8 cellular contexts compared by ENCODE assay signal in the genomic region with DNA sequence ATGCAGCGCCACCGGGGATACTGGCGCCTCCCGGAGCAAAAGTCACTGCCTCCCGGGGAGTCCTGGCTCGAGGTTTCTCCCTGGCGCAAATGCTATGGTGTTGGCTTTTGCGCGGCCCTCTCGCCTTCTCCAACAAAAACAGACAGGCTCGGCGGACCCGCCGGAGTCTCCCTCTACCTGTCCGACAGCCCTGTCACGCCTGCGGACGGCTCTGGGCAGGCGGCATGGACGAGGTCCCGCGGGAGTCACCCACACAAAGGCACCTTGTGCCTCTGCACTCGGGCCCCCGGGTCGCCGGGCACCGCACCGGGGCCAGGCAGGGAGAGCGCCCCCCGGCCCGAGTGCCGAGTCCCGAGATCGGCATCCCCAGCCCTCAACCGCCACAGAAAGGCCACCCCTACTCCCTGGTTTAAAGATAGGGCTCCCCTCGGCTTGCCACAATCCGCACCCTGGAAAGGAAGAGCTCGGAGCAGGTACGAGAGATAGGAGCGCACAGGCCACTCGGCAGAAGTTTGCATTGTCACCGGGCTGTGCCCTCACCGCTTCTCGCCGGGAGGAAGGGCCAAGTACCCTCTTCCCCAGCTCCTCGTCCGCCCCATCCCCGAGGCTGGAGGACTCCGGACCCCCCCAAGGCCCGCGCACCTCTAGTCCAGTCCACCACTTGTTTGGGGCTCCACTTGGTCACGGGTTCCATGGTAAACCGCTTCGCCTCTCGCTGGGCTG. TPM values are rescaled to one million over a fixed set of nuclear protein-coding genes. Genes with fewer than 3 reads are reported as not detected.
A peak's percentile ranks its signal among the peaks of the same experiment; 100 is the strongest.
DNase-seq lines count a peak whose midpoint lies in the region; ATAC-seq and TF ChIP-seq lines count a peak whose summit lies in the region.

No MANE protein-coding gene starts in this region.

- H3K27me3 ChIP-seq in iPS DF 6.9 (ENCODE audit: control insufficient read depth, insufficient read depth, low read length) (peaks cover 15% of the 10 kb centered on the region; the same call in 1 of the 2 replicates), skeletal muscle satellite cell (ENCODE audit: control insufficient read depth, insufficient read depth, low read length) (no peaks in the 10 kb centered on the region)

- no peak overlapping the region for H2AFZ ChIP-seq in OCI-LY7 (ENCODE audit: low read length)

- H4K20me1 ChIP-seq in OCI-LY7 (ENCODE audit: insufficient read depth, low read length): no peaks in the 10 kb centered on the region; the same call in 1 of the 2 replicates

- H3K4me1 ChIP-seq in iPS DF 6.9 (ENCODE audit: control insufficient read depth, insufficient read depth, low read length): no peaks in the 10 kb centered on the region
- peaks cover 18% of the 10 kb centered on the region for H3K4me1 ChIP-seq in skeletal muscle satellite cell (ENCODE audit: control insufficient read depth, insufficient read depth, low read length)
- H3K4me1 ChIP-seq in OCI-LY7 (ENCODE audit: insufficient read depth, low read length, poor library complexity, severe bottlenecking): no peaks in the 10 kb centered on the region

- no peak for TF ChIP-seq CTCF in OCI-LY7 (conservative IDR thresholded peaks at IDR 0.05; ENCODE audit: low read length)

- peak overlapping the region; percentile 97 for H3K4me2 ChIP-seq in skeletal muscle satellite cell (ENCODE audit: low read length)
- no peak overlapping the region for H3K4me2 ChIP-seq in OCI-LY7 (ENCODE audit: low read length)

- H3K4me3 Mint-ChIP-seq in activated naive CD8-positive, alpha-beta T cell treated with anti-CD3 and anti-CD28 coated beads, Interleukin-2, amount 10 ng/mL, durations not matched to agents 7 days and 5 days: peak overlapping the region; percentile 42

- no peak overlapping the region for H3K27ac Mint-ChIP-seq in activated naive CD8-positive, alpha-beta T cell treated with anti-CD3 and anti-CD28 coated beads, Interleukin-2, amount 10 ng/mL, durations not matched to agents 7 days and 5 days

- ATAC-seq in GM21423 (IDR thresholded peaks at IDR 0.05; ENCODE audit: unreplicated experiment): peak; percentile 24
- ATAC-seq in activated naive CD8-positive, alpha-beta T cell treated with anti-CD3 and anti-CD28 coated beads, Interleukin-2, amount 10 ng/mL, durations not matched to agents 7 days and 5 days (ENCODE audit: low read depth): peak; percentile 47

- intact Hi-C loops in OCI-LY7 (cut with micrococcal nuclease; ENCODE audit: unreplicated experiment): no loop called here

- no peak overlapping the region for H3K27ac ChIP-seq in iPS DF 6.9 (ENCODE audit: low read length)
- H3K27ac ChIP-seq in OCI-LY7 (ENCODE audit: low read depth, low read length, poor library complexity, severe bottlenecking): no peak overlapping the region

- H3K9me3 ChIP-seq in iPS DF 6.9 (ENCODE audit: control insufficient read depth, insufficient read depth, low read length) (no peaks in the 10 kb centered on the region), skeletal muscle satellite cell (replicated peaks; ENCODE audit: low read length) (no peaks in the 10 kb centered on the region), OCI-LY7 (ENCODE audit: low read length) (no peaks in the 10 kb centered on the region)

- no peaks in the 10 kb centered on the region for H3K36me3 ChIP-seq in iPS DF 6.9 (ENCODE audit: control insufficient read depth, insufficient read depth, low read length)
- no peaks in the 10 kb centered on the region for H3K36me3 ChIP-seq in skeletal muscle satellite cell (ENCODE audit: insufficient read depth, low read length)
- no peaks in the 10 kb centered on the region for H3K36me3 ChIP-seq in OCI-LY7 (ENCODE audit: insufficient read depth, low read length)

- peaks cover 56% of the 10 kb centered on the region for H3K27me3 Mint-ChIP-seq in activated naive CD8-positive, alpha-beta T cell treated with anti-CD3 and anti-CD28 coated beads, Interleukin-2, amount 10 ng/mL, durations not matched to agents 7 days and 5 days

- CTCF ChIA-PET in OCI-LY7 (lab: Charles Lee; ENCODE audit: unreplicated experiment): no interaction called here

- POLR2A ChIA-PET in activated naive CD8-positive, alpha-beta T cell treated with anti-CD3 and anti-CD28 coated beads, Interleukin-2, amount 10 ng/mL, durations not matched to agents 7 days and 5 days (lab: Charles Lee): interaction anchor here (0.6 kb wide), 1 partner anchor 352 kb away, joined by 3 read pairs; no protein-coding TSS in a partner anchor
- POLR2A ChIA-PET in OCI-LY7 (lab: Charles Lee): no interaction called here

- DNase-seq in DMS79 treated with DMSO at 0.1 percent for 48 hours (lab: John Stamatoyannopoulos, UW) (peak; percentile 19), HuH-7 (ENCODE audit: low spot score) (peak; percentile 29), iPS DF 6.9 (ENCODE audit: low read depth, low spot score) (no peak), OCI-LY7 (ENCODE audit: low spot score) (no peak), OCI-M2 (lab: John Stamatoyannopoulos, UW; ENCODE audit: unreplicated experiment) (no peak)
- DNase-seq in activated naive CD8-positive, alpha-beta T cell treated with anti-CD3 and anti-CD28 coated beads, Interleukin-2, amount 10 ng/mL, durations not matched to agents 7 days and 5 days: peak; percentile 33

- no peaks in the 10 kb centered on the region for H3K9me2 ChIP-seq in OCI-LY7 (ENCODE audit: insufficient read depth, low read length)

- H3K9ac ChIP-seq in skeletal muscle satellite cell (ENCODE audit: low read depth, low read length): peak overlapping the region; percentile 91

- BruUV-seq in OCI-LY7 (replicated peaks; lab: Mats Ljungman, UMichigan): no TSS peak

- H3K9me3 Mint-ChIP-seq in activated naive CD8-positive, alpha-beta T cell treated with anti-CD3 and anti-CD28 coated beads, Interleukin-2, amount 10 ng/mL, durations not matched to agents 7 days and 5 days: no peaks in the 10 kb centered on the region

- H3K4me3 ChIP-seq in iPS DF 6.9 (ENCODE audit: low read length) (peak overlapping the region; percentile 54; the same call in 1 of the 2 replicates), skeletal muscle satellite cell (ENCODE audit: low read length) (peak overlapping the region; percentile 98), OCI-LY7 (ENCODE audit: low read depth, low read length, poor library complexity, severe bottlenecking) (no peak overlapping the region)

- no peaks in the 10 kb centered on the region for H3K36me3 Mint-ChIP-seq in activated naive CD8-positive, alpha-beta T cell treated with anti-CD3 and anti-CD28 coated beads, Interleukin-2, amount 10 ng/mL, durations not matched to agents 7 days and 5 days

- no peaks in the 10 kb centered on the region for H3K79me2 ChIP-seq in OCI-LY7 (ENCODE audit: insufficient read depth, low read depth, low read length)

- no CpG with 5 or more reads among the region's 55 CpGs for WGBS in iPS DF 6.9 (ENCODE audit: insufficient coverage, insufficient read length)

- H3K4me1 Mint-ChIP-seq in activated naive CD8-positive, alpha-beta T cell treated with anti-CD3 and anti-CD28 coated beads, Interleukin-2, amount 10 ng/mL, durations not matched to agents 7 days and 5 days: peaks cover 11% of the 10 kb centered on the region

RNA-seq across cellular contexts. Expression of a gene that starts 0.9 kb away (rescaled TPM):
- total RNA-seq in activated naive CD8-positive, alpha-beta T cell treated with anti-CD3 and anti-CD28 coated beads, Interleukin-2, amount 10 ng/mL, durations not matched to agents 7 days and 5 days: not detected
- 2.4 and 3.0 TPM in 2 replicates for total RNA-seq in skeletal muscle satellite cell (2012; rRNA removed)
- not detected in 2 replicates for total RNA-seq in OCI-LY7 (2014; rRNA removed; shearing (Covaris generic))
- total RNA-seq in OCI-LY7 (2022): not detected in 2 replicates

Comparison
In these comparisons a context has a peak if more than half of its experiments do, and no peak if none do; other contexts are left out.
1. DNase-seq: peak in DMS79 treated with DMSO at 0.1 percent for 48 hours (single experiment), HuH-7 (single experiment) and activated naive CD8-positive, alpha-beta T cell treated with anti-CD3 and anti-CD28 coated beads, Interleukin-2, amount 10 ng/mL, durations not matched to agents 7 days and 5 days (single experiment); none in iPS DF 6.9 (single experiment), OCI-LY7 (single experiment) and OCI-M2 (single experiment).